Comparison of ENCODE assay signal across 2 cellular contexts in the genomic region with DNA sequence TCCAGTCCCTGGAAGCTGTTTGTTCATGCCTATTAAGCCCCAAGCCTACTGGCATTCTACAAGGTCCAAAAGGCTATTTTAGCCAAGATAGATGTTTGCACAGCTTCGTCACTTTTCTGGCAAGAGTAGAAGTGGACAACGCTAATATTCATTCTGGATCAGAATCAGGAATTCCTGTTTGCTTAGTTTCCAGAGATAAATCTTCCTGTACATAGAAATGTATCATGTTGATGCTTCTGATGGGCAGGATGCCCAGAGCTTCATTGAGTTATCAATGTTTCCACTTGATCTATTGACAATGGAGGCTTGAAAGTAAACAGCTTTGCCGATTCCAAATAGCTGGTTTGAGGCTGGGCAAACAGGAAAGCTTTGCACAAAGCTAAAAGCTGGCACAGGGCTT.
TF ChIP-seq lines count a peak whose summit lies in the region.

No MANE protein-coding gene starts in this region.

TF ChIP-seq in SK-N-SH treated with all-trans-retinoic acid at 6 μM for 48 hours, 23 proteins besides CTCF, POLR2A, EP300 and RAD21 (continued from another document):
- TF ChIP-seq, protein P1, sequence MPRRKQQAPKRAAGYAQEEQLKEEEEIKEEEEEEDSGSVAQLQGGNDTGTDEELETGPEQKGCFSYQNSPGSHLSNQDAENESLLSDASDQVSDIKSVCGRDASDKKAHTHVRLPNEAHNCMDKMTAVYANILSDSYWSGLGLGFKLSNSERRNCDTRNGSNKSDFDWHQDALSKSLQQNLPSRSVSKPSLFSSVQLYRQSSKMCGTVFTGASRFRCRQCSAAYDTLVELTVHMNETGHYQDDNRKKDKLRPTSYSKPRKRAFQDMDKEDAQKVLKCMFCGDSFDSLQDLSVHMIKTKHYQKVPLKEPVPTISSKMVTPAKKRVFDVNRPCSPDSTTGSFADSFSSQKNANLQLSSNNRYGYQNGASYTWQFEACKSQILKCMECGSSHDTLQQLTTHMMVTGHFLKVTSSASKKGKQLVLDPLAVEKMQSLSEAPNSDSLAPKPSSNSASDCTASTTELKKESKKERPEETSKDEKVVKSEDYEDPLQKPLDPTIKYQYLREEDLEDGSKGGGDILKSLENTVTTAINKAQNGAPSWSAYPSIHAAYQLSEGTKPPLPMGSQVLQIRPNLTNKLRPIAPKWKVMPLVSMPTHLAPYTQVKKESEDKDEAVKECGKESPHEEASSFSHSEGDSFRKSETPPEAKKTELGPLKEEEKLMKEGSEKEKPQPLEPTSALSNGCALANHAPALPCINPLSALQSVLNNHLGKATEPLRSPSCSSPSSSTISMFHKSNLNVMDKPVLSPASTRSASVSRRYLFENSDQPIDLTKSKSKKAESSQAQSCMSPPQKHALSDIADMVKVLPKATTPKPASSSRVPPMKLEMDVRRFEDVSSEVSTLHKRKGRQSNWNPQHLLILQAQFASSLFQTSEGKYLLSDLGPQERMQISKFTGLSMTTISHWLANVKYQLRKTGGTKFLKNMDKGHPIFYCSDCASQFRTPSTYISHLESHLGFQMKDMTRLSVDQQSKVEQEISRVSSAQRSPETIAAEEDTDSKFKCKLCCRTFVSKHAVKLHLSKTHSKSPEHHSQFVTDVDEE (CRISPR knock-in tag; IDR thresholded peaks at IDR 0.05): peak; percentile 81; the same call in 1 of the 2 replicates
- TF ChIP-seq ZFP30 (CRISPR knock-in tag; IDR thresholded peaks at IDR 0.05): peak; percentile 41; the same call in 1 of the 2 replicates
- TF ChIP-seq GLIS3 (CRISPR knock-in tag; IDR thresholded peaks at IDR 0.05): peak; percentile 57
- no peak for TF ChIP-seq RARB (CRISPR knock-in tag; IDR thresholded peaks at IDR 0.05)
- TF ChIP-seq, protein P2, sequence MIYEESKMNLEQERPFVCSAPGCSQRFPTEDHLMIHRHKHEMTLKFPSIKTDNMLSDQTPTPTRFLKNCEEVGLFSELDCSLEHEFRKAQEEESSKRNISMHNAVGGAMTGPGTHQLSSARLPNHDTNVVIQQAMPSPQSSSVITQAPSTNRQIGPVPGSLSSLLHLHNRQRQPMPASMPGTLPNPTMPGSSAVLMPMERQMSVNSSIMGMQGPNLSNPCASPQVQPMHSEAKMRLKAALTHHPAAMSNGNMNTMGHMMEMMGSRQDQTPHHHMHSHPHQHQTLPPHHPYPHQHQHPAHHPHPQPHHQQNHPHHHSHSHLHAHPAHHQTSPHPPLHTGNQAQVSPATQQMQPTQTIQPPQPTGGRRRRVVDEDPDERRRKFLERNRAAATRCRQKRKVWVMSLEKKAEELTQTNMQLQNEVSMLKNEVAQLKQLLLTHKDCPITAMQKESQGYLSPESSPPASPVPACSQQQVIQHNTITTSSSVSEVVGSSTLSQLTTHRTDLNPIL (CRISPR knock-in tag; IDR thresholded peaks at IDR 0.05; ENCODE audit: low read depth): peak; percentile 85
- no peak for TF ChIP-seq ZNF565 (CRISPR knock-in tag; conservative IDR thresholded peaks at IDR 0.05; ENCODE audit: low read depth)
- TF ChIP-seq, protein P3, sequence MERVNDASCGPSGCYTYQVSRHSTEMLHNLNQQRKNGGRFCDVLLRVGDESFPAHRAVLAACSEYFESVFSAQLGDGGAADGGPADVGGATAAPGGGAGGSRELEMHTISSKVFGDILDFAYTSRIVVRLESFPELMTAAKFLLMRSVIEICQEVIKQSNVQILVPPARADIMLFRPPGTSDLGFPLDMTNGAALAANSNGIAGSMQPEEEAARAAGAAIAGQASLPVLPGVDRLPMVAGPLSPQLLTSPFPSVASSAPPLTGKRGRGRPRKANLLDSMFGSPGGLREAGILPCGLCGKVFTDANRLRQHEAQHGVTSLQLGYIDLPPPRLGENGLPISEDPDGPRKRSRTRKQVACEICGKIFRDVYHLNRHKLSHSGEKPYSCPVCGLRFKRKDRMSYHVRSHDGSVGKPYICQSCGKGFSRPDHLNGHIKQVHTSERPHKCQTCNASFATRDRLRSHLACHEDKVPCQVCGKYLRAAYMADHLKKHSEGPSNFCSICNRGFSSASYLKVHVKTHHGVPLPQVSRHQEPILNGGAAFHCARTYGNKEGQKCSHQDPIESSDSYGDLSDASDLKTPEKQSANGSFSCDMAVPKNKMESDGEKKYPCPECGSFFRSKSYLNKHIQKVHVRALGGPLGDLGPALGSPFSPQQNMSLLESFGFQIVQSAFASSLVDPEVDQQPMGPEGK (CRISPR knock-in tag; IDR thresholded peaks at IDR 0.05; ENCODE audit: borderline replicate concordance): peak; percentile 36; the same call in 1 of the 2 replicates
- peak; percentile 82 for TF ChIP-seq SNAI2 (CRISPR knock-in tag; IDR thresholded peaks at IDR 0.05)

TF ChIP-seq in SK-N-SH, 30 proteins besides CTCF, POLR2A, EP300 and RAD21 (continued from another document):
- TF ChIP-seq FOXJ3 (CRISPR knock-in tag; IDR thresholded peaks at IDR 0.05) (no peak), YY1 (IDR thresholded peaks at IDR 0.05; ENCODE audit: low read depth) (no peak), ELF1 (IDR thresholded peaks at IDR 0.05) (no peak), POLR2AphosphoS5 (IDR thresholded peaks at IDR 0.05; ENCODE audit: low read depth, low read length) (no peak), RCOR1 (IDR thresholded peaks at IDR 0.05; ENCODE audit: low read length) (no peak)
- TF ChIP-seq, protein P4, sequence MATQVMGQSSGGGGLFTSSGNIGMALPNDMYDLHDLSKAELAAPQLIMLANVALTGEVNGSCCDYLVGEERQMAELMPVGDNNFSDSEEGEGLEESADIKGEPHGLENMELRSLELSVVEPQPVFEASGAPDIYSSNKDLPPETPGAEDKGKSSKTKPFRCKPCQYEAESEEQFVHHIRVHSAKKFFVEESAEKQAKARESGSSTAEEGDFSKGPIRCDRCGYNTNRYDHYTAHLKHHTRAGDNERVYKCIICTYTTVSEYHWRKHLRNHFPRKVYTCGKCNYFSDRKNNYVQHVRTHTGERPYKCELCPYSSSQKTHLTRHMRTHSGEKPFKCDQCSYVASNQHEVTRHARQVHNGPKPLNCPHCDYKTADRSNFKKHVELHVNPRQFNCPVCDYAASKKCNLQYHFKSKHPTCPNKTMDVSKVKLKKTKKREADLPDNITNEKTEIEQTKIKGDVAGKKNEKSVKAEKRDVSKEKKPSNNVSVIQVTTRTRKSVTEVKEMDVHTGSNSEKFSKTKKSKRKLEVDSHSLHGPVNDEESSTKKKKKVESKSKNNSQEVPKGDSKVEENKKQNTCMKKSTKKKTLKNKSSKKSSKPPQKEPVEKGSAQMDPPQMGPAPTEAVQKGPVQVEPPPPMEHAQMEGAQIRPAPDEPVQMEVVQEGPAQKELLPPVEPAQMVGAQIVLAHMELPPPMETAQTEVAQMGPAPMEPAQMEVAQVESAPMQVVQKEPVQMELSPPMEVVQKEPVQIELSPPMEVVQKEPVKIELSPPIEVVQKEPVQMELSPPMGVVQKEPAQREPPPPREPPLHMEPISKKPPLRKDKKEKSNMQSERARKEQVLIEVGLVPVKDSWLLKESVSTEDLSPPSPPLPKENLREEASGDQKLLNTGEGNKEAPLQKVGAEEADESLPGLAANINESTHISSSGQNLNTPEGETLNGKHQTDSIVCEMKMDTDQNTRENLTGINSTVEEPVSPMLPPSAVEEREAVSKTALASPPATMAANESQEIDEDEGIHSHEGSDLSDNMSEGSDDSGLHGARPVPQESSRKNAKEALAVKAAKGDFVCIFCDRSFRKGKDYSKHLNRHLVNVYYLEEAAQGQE (IDR thresholded peaks at IDR 0.05; ENCODE audit: low read depth, low read length): no peak
- TF ChIP-seq, protein P5, sequence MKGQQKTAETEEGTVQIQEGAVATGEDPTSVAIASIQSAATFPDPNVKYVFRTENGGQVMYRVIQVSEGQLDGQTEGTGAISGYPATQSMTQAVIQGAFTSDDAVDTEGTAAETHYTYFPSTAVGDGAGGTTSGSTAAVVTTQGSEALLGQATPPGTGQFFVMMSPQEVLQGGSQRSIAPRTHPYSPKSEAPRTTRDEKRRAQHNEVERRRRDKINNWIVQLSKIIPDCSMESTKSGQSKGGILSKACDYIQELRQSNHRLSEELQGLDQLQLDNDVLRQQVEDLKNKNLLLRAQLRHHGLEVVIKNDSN (IDR thresholded peaks at IDR 0.05; ENCODE audit: borderline replicate concordance, low read depth): no peak
